Comparison of ENCODE assay signal across 23 cellular contexts in genomic region chr2:150631236-150631603, GRCh38.
"Had no signal": no experiment of that assay in that cellular context is flagged by ENCODE, and none has a peak within 500 bp of the region (broad histone marks: within the 10 kb centered on the region; RNA-seq: fewer than 3 reads in every experiment).

No MANE protein-coding gene starts in this region.

- H3K27ac ChIP-seq: esophagus muscularis mucosa, heart right ventricle, right atrium auricular region, spleen, testis, transverse colon had no signal

- H3K9me3 ChIP-seq: esophagus muscularis mucosa, heart right ventricle, right atrium auricular region, spleen, testis, transverse colon had no signal

- H3K36me3 Mint-ChIP-seq: naive thymus-derived CD8-positive, alpha-beta T cell had no signal

- H3K27me3 ChIP-seq: esophagus muscularis mucosa, heart right ventricle, right atrium auricular region, spleen, testis, transverse colon had no signal

- H3K4me3 Mint-ChIP-seq: activated B cell treated with CpG ODN at 0.5 μM for 24 hours; activated CD8-positive, alpha-beta T cell treated with anti-CD3 and anti-CD28 coated beads for 36 hours; activated T-cell treated with anti-CD3 and anti-CD28 coated beads, Interleukin-2, amount 50 U/mL, for 4 hours; activated T-helper 17 cell treated with anti-CD3 and anti-CD28 coated beads, Interleukin-2, amount 50 U/mL, for 72 hours; central memory CD8-positive, alpha-beta T cell; dendritic cell treated with granulocyte-macrophage colony-stimulating factor and Interleukin-4, amounts not matched to agents 40 ng/mL and 50 ng/mL, for 4 days; naive thymus-derived CD8-positive, alpha-beta T cell; T-helper 2 cell treated with Interferon-gamma antibody and Interleukin-4, amounts not matched to agents 5 μg/mL and 100 μg/mL, for 36 hours had no signal

- H3K4me1 ChIP-seq: esophagus muscularis mucosa, heart right ventricle, right atrium auricular region, spleen, testis, transverse colon had no signal

- DNase-seq: activated B cell treated with CpG ODN at 0.5 μM for 24 hours; activated CD4-positive, alpha-beta T cell treated with anti-CD3 and anti-CD28 coated beads, Interleukin-2, amount 50 U/mL, for 1 hour; activated CD8-positive, alpha-beta T cell treated with anti-CD3 and anti-CD28 coated beads for 36 hours; activated gamma-delta T cell treated with Interleukin-2 at 50 U/mL for 16 hours; activated naive CD4-positive, alpha-beta T cell treated with anti-CD3 and anti-CD28 coated beads, Interleukin-2, amount 50 U/mL, for 16 hours; activated T-cell treated with anti-CD3 and anti-CD28 coated beads, Interleukin-2, amount 50 U/mL, for 4 hours; heart right ventricle; left ventricle myocardium superior; mammary epithelial cell; naive thymus-derived CD8-positive, alpha-beta T cell; spleen; stimulated activated naive CD8-positive, alpha-beta T cell treated with anti-CD3 and anti-CD28 coated beads, Interleukin-15, Interleukin-2, amounts not matched to agents 100 U/mL and 50 U/mL, for 24 hours; T-helper 1 cell; testis; transverse colon had no signal

- H3K36me3 ChIP-seq: esophagus muscularis mucosa, heart right ventricle, right atrium auricular region, spleen, transverse colon had no signal

- H3K27me3 Mint-ChIP-seq: activated B cell treated with CpG ODN at 0.5 μM for 24 hours; activated CD8-positive, alpha-beta T cell treated with anti-CD3 and anti-CD28 coated beads for 36 hours; activated T-helper 17 cell treated with anti-CD3 and anti-CD28 coated beads, Interleukin-2, amount 50 U/mL, for 72 hours; central memory CD8-positive, alpha-beta T cell; dendritic cell treated with granulocyte-macrophage colony-stimulating factor and Interleukin-4, amounts not matched to agents 40 ng/mL and 50 ng/mL, for 4 days had no signal

- FAIRE-seq: bronchial epithelial cell, islet of Langerhans had no signal

- H3K27ac Mint-ChIP-seq: activated B cell treated with CpG ODN at 0.5 μM for 24 hours; activated CD8-positive, alpha-beta T cell treated with anti-CD3 and anti-CD28 coated beads for 36 hours; activated T-helper 17 cell treated with anti-CD3 and anti-CD28 coated beads, Interleukin-2, amount 50 U/mL, for 72 hours; dendritic cell treated with granulocyte-macrophage colony-stimulating factor and Interleukin-4, amounts not matched to agents 40 ng/mL and 50 ng/mL, for 4 days; naive thymus-derived CD8-positive, alpha-beta T cell; T-helper 2 cell treated with Interferon-gamma antibody and Interleukin-4, amounts not matched to agents 5 μg/mL and 100 μg/mL, for 36 hours had no signal

- H3K9me3 Mint-ChIP-seq: activated B cell treated with CpG ODN at 0.5 μM for 24 hours; activated CD8-positive, alpha-beta T cell treated with anti-CD3 and anti-CD28 coated beads for 36 hours; activated T-cell treated with anti-CD3 and anti-CD28 coated beads, Interleukin-2, amount 50 U/mL, for 4 hours; activated T-helper 17 cell treated with anti-CD3 and anti-CD28 coated beads, Interleukin-2, amount 50 U/mL, for 72 hours; central memory CD8-positive, alpha-beta T cell; T-helper 2 cell treated with Interferon-gamma antibody and Interleukin-4, amounts not matched to agents 5 μg/mL and 100 μg/mL, for 36 hours had no signal

- H3K4me3 ChIP-seq: esophagus muscularis mucosa, heart right ventricle, right atrium auricular region, spleen, testis, transverse colon had no signal

- H3K4me1 Mint-ChIP-seq: activated B cell treated with CpG ODN at 0.5 μM for 24 hours; activated T-helper 17 cell treated with anti-CD3 and anti-CD28 coated beads, Interleukin-2, amount 50 U/mL, for 72 hours; central memory CD8-positive, alpha-beta T cell; naive thymus-derived CD8-positive, alpha-beta T cell had no signal

- ATAC-seq: activated CD8-positive, alpha-beta T cell treated with anti-CD3 and anti-CD28 coated beads for 36 hours; activated T-cell treated with anti-CD3 and anti-CD28 coated beads, Interleukin-2, amount 50 U/mL, for 4 hours; activated T-helper 17 cell treated with anti-CD3 and anti-CD28 coated beads, Interleukin-2, amount 50 U/mL, for 72 hours; left ventricle myocardium superior; naive thymus-derived CD8-positive, alpha-beta T cell; stimulated activated naive CD8-positive, alpha-beta T cell treated with anti-CD3 and anti-CD28 coated beads, Interleukin-15, Interleukin-2, amounts not matched to agents 100 U/mL and 50 U/mL, for 24 hours had no signal
